In genomic region chr3:94083261-94083660, GRCh38 we compare ENCODE assay signal across 15 cellular contexts. TPM values are rescaled to one million over a fixed set of nuclear protein-coding genes. Genes with fewer than 3 reads are reported as not detected.
DNase-seq lines count a peak whose midpoint lies in the region; ATAC-seq lines count a peak whose summit lies in the region.
"Had no signal": no experiment of that assay in that cellular context is flagged by ENCODE, and none has a peak within 500 bp of the region (broad histone marks: within the 10 kb centered on the region; RNA-seq: fewer than 3 reads in every experiment).

No MANE protein-coding gene starts in this region.

- ATAC-seq in GM18499 (IDR thresholded peaks at IDR 0.05; ENCODE audit: insufficient read depth, unreplicated experiment) (peak; percentile 52), GM19463 (IDR thresholded peaks at IDR 0.05; ENCODE audit: unreplicated experiment) (peak; percentile 84), HG02981 (IDR thresholded peaks at IDR 0.05; ENCODE audit: unreplicated experiment) (peak; percentile 82)

- in situ Hi-C loops in SK-MEL-5 (cut with HindIII; ENCODE audit: low pct_unique_long_range_greater_than_20kb, low sequenced_read_pairs) = no loop called here

- DNase-seq in SK-MEL-5 (ENCODE audit: low read depth, low spot score) = peak; percentile 60
- no peak for DNase-seq in NCI-H2196 (lab: John Stamatoyannopoulos, UW; ENCODE audit: unreplicated experiment)
- no peak for DNase-seq in midbrain (lab: John Stamatoyannopoulos, UW)
- DNase-seq in cortex of kidney (lab: John Stamatoyannopoulos, UW) = no peak
- DNase-seq in GDM1 (lab: John Stamatoyannopoulos, UW) = no peak
- DNase-seq: activated CD4-positive, alpha-beta T cell treated with anti-CD3 and anti-CD28 coated beads, Interleukin-2, amount 50 U/mL, for 48 hours; activated naive CD4-positive, alpha-beta T cell; H9; NCI-H510A had no signal

RNA-seq across cellular contexts. Expression of gene NSUN3, which starts 20.4 kb away (rescaled TPM):
- total RNA-seq in SK-MEL-5 (2014; rRNA removed; shearing (Covaris generic)) = 13.1 and 13.5 TPM in 2 replicates
- 4.4 and 5.4 TPM in 2 replicates for polyA plus RNA-seq in SK-MEL-5 (2015; cell fraction: cytosol; rRNA removed)
- 8.5 and 15.5 TPM in 2 replicates for polyA plus RNA-seq in SK-MEL-5 (2015; cell fraction: nucleus; rRNA removed)

RNA-seq across cellular contexts. Expression of gene DHFR2, which starts 20.5 kb away (rescaled TPM):
- total RNA-seq in SK-MEL-5 (2014; rRNA removed; shearing (Covaris generic)) = 7.6 and 8.7 TPM in 2 replicates
- 7.1 TPM in 2 replicates for polyA plus RNA-seq in SK-MEL-5 (2015; cell fraction: cytosol; rRNA removed)
- 5.3 and 8.1 TPM in 2 replicates for polyA plus RNA-seq in SK-MEL-5 (2015; cell fraction: nucleus; rRNA removed)

RNA-seq across cellular contexts. Expression of gene STX19, which starts 54.9 kb away (rescaled TPM):
- not detected in 2 replicates for total RNA-seq in SK-MEL-5 (2014; rRNA removed; shearing (Covaris generic))
- not detected in 2 replicates for polyA plus RNA-seq in SK-MEL-5 (2015; cell fraction: cytosol; rRNA removed)
- not detected in 2 replicates for polyA plus RNA-seq in SK-MEL-5 (2015; cell fraction: nucleus; rRNA removed)
- total RNA-seq: H9; RPMI7951; T-helper 2 cell treated with Interferon-gamma antibody and Interleukin-4, amounts not matched to agents 100 ng/mL and 5 ng/mL, for 36 hours had no signal
- polyA plus RNA-seq: BJ had no signal
